ENCODE assay signal across 8 cellular contexts in the genomic region with DNA sequence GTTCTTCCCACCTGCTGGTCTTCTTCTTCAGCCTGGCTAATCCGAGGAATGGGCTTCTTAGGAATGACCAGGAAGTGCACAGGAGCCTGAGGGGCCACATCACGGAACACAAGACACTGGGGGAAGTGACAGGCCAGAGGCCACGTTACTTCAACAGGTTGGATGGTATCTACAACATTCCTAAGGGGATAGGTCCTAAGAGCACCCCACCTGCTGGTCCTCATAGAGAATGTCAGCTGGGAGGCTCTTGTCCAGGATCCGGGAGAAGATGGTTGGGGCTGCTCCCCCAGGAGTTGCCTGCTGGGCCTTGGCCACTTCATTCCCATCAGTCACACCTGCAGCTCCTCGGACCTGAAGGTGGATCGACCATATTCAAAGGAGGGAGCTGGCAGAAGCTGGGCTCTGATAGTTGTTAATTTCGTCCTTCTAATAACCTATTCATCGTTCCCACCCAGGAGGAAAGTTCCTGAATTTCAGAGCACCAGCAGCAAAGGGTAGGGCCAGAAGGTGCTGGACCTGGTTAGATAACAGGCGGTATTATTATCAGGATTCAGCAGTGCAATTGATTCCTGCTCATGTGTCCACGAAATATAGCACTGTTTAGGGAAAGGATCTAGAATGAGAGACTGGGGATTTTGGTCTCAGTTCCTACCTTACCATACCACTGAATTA. TPM values are rescaled to one million over a fixed set of nuclear protein-coding genes. Genes with fewer than 3 reads are reported as not detected.
DNase-seq lines count a peak whose midpoint lies in the region; ATAC-seq, FAIRE-seq and TF ChIP-seq lines count a peak whose summit lies in the region.

No MANE protein-coding gene starts in this region.

- H3K9me3 Mint-ChIP-seq in activated T-cell treated with anti-CD3 and anti-CD28 coated beads, Interleukin-2, amount 50 U/mL, for 24 hours: no peaks in the 10 kb centered on the region

- peak overlapping the region; percentile 48 for H3K27ac Mint-ChIP-seq in activated T-cell treated with anti-CD3 and anti-CD28 coated beads, Interleukin-2, amount 50 U/mL, for 24 hours

- in situ Hi-C loops in KBM-7 (cut with MboI; ENCODE audit: low pct_unique_long_range_greater_than_20kb, low sequenced_read_pairs): no loop called here

- peak in 2 of 6 experiments; percentile 11 to 36 for TF ChIP-seq CTCF in esophagus squamous epithelium (IDR thresholded peaks at IDR 0.05)
- no peak for TF ChIP-seq CTCF in psoas muscle (IDR thresholded peaks at IDR 0.05)

- no peak for TF ChIP-seq POLR2A in esophagus squamous epithelium (IDR thresholded peaks at IDR 0.05)

- 76 to 94% methylated on average over 6 to 9 of the region's 10 CpGs for WGBS in esophagus squamous epithelium, 2 donors
- WGBS in psoas muscle, 3 donors: 66 to 75% (median 69%) methylated on average over 10 of the region's 10 CpGs

- H3K27me3 Mint-ChIP-seq in activated T-cell treated with anti-CD3 and anti-CD28 coated beads, Interleukin-2, amount 50 U/mL, for 24 hours: no peaks in the 10 kb centered on the region

- H3K4me1 Mint-ChIP-seq in activated T-cell treated with anti-CD3 and anti-CD28 coated beads, Interleukin-2, amount 50 U/mL, for 24 hours (ENCODE audit: low read depth): peaks cover 41% of the 10 kb centered on the region

- peaks cover 29% of the 10 kb centered on the region for H3K36me3 Mint-ChIP-seq in activated T-cell treated with anti-CD3 and anti-CD28 coated beads, Interleukin-2, amount 50 U/mL, for 24 hours (ENCODE audit: low read depth)

- H3K36me3 ChIP-seq in esophagus squamous epithelium (peaks cover 0 to 16% (median 0%) of the 10 kb centered on the region in 3 donors), psoas muscle (ENCODE audit: insufficient read depth in 1 of 2, low read depth in 1 of 2) (peaks cover 0 to 15% of the 10 kb centered on the region in 2 donors)

- H3K9me3 ChIP-seq in esophagus squamous epithelium (no peaks in the 10 kb centered on the region), psoas muscle (no peaks in the 10 kb centered on the region)

- DNase-seq in activated T-cell treated with anti-CD3 and anti-CD28 coated beads, Interleukin-2, amount 50 U/mL, for 24 hours: no peak
- DNase-seq in activated T-cell treated with anti-CD3 and anti-CD28 coated beads, Interleukin-2, amount 50 U/mL, for 1 hour: no peak
- DNase-seq in RCC 7860 (ENCODE audit: low spot score): peak; percentile 12
- no peak for DNase-seq in esophagus squamous epithelium (lab: John Stamatoyannopoulos, UW)
- DNase-seq in psoas muscle: no peak
- no peak for DNase-seq in KBM-7
- no peak for DNase-seq in GM19239 (ENCODE audit: insufficient read length, low spot score)

- ATAC-seq in psoas muscle (no peak), GM18867 (IDR thresholded peaks at IDR 0.05; ENCODE audit: unreplicated experiment) (no peak)

- H3K27ac ChIP-seq in esophagus squamous epithelium (peak overlapping the region; percentile 92 to 99 (median 98)), psoas muscle (peak overlapping the region; percentile 97)

- no peak for FAIRE-seq in RCC 7860 (lab: Jason Lieb, UNC)
- no peak for FAIRE-seq in GM19239 (lab: Jason Lieb, UNC)

- H3K4me1 ChIP-seq in esophagus squamous epithelium: peaks cover 11 to 49% (median 28%) of the 10 kb centered on the region in 3 donors
- H3K4me1 ChIP-seq in psoas muscle: peaks cover 37% of the 10 kb centered on the region

- H3K4me3 ChIP-seq in esophagus squamous epithelium (peak overlapping the region in 1 of 4 donors; percentile 94), psoas muscle (peak overlapping the region; percentile 93)

- peak overlapping the region; percentile 91 for H3K4me3 Mint-ChIP-seq in activated T-cell treated with anti-CD3 and anti-CD28 coated beads, Interleukin-2, amount 50 U/mL, for 24 hours

- H3K27me3 ChIP-seq in esophagus squamous epithelium: no peaks in the 10 kb centered on the region
- H3K27me3 ChIP-seq in psoas muscle (ENCODE audit: insufficient read depth in 3 of 3, low read length in 2 of 3): no peaks in the 10 kb centered on the region

- intact Hi-C loops in esophagus squamous epithelium (cut with DNase I): no loop called here
- intact Hi-C loops in psoas muscle (cut with DNase I): loop anchor here in 1 of 2 donors (2.0 kb wide), 1 partner anchor 63 kb away; no protein-coding TSS in a partner anchor

RNA-seq across cellular contexts. Expression of gene HINT2, which starts 1.3 kb away (rescaled TPM):
- total RNA-seq in esophagus squamous epithelium (10 to 100 TPM; 13.2 to 34.9 (median 19.5) TPM), psoas muscle (10 to 100 TPM; 36.5 to 53.9 (median 42.3) TPM)
- polyA plus RNA-seq in psoas muscle: 10 to 100 TPM; 43.8 to 64.7 (median 48.1) TPM

RNA-seq across cellular contexts. Expression of gene SPAG8, which starts 1.5 kb away (rescaled TPM):
- total RNA-seq in esophagus squamous epithelium (not detected), psoas muscle (1 to 10 TPM in 1 of 4 donors, under 1 TPM in 3; 0.39 to 1.3 (median 0.94) TPM)
- polyA plus RNA-seq in psoas muscle: 1 to 10 TPM in 1 of 3 donors, under 1 TPM in 2; 0.25 to 1.2 (median 0.56) TPM

RNA-seq across cellular contexts. Expression of gene FAM221B, which starts 15.0 kb away (rescaled TPM):
- total RNA-seq in esophagus squamous epithelium (not detected), psoas muscle (not detected)
- polyA plus RNA-seq in psoas muscle: not detected

RNA-seq across cellular contexts. Expression of gene TMEM8B, which starts 15.5 kb away (rescaled TPM):
- 1 to 10 TPM in 2 of 4 donors, under 1 TPM in 2; 0.35 to 4.8 (median 1.4) TPM for total RNA-seq in esophagus squamous epithelium
- total RNA-seq in psoas muscle: 10 to 100 TPM in 2 of 4 donors, 1 to 10 TPM in 2; 8.9 to 18.5 (median 11.6) TPM
- polyA plus RNA-seq in psoas muscle: 1 to 10 TPM; 2.8 to 5.9 (median 3.9) TPM

RNA-seq across cellular contexts. Expression of gene NPR2, which starts 22.2 kb away (rescaled TPM):
- total RNA-seq in esophagus squamous epithelium (10 to 100 TPM in 1 of 4 donors, 1 to 10 TPM in 1, under 1 TPM in 2; 0.08 to 12.2 (median 1.8) TPM), psoas muscle (10 to 100 TPM; 14.7 to 28.4 (median 18.3) TPM)
- polyA plus RNA-seq in psoas muscle: 10 to 100 TPM in 1 of 3 donors, 1 to 10 TPM in 2; 8.7 to 27.2 (median 9.2) TPM
